ENCODE assay signal across 11 cellular contexts in the genomic region with DNA sequence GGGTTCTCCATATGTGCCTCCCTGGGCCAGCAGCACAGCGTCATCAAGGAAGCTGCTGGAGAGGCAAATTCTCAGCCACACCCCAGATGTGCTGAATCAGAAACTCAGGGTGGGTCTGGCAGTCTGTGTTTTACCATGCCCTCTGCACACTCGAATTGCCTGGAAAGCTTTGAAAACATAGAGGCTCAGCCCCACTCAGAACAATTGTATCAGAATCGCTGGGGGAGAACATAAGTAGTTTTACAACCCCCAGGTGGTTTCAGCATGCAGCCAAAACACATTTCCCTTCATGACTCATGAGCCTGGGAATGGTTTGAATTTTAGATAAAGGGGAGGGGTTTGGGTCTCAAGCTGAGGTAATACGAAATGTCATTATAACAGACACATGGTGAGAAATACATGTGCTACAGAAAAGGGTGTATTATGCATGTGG. TPM values are rescaled to one million over a fixed set of nuclear protein-coding genes. Genes with fewer than 3 reads are reported as not detected.
DNase-seq lines count a peak whose midpoint lies in the region; TF ChIP-seq lines count a peak whose summit lies in the region.
"Had no signal": no experiment of that assay in that cellular context is flagged by ENCODE, and none has a peak within 500 bp of the region (broad histone marks: within the 10 kb centered on the region; RNA-seq: fewer than 3 reads in every experiment).

No MANE protein-coding gene starts in this region.

- H3K27me3 Mint-ChIP-seq in chondrocyte (ENCODE audit: low read depth), result no peaks in the 10 kb centered on the region

- intact Hi-C loops in uterus (cut with DNase I; ENCODE audit: low total_unique reads), result no loop called here

- peak overlapping the region; percentile 87 for H3K27ac Mint-ChIP-seq in chondrocyte (ENCODE audit: unreplicated experiment)

- peak; percentile 94 for DNase-seq in Caki2 (ENCODE audit: low read depth)
- peak; percentile 72 for DNase-seq in NB4 (ENCODE audit: low read depth)
- DNase-seq in chondrocyte (ENCODE audit: low spot score), result no peak
- peak; percentile 78 for DNase-seq in myocyte (ENCODE audit: low read depth)
- no peak for DNase-seq in uterus
- DNase-seq in cerebellum (ENCODE audit: low spot score), result no peak
- no peak for DNase-seq in stimulated activated naive CD4-positive, alpha-beta T cell (lab: John Stamatoyannopoulos, UW)
- DNase-seq in activated CD4-positive, alpha-beta T cell treated with anti-CD3 and anti-CD28 coated beads, Interleukin-2, amount 50 U/mL, for 48 hours, result no peak
- DNase-seq: effector CD4-positive, alpha-beta T cell had no signal

- H3K4me1 ChIP-seq in uterus, result no peaks in the 10 kb centered on the region

- H3K4me3 ChIP-seq in NB4 (ENCODE audit: low read depth, low read length) (no peak overlapping the region), uterus (no peak overlapping the region)

- H3K36me3 ChIP-seq in uterus, result no peaks in the 10 kb centered on the region

- H3K27me3 ChIP-seq in uterus, result no peaks in the 10 kb centered on the region

- no peaks in the 10 kb centered on the region for H3K9me3 ChIP-seq in uterus

- no peaks in the 10 kb centered on the region for H3K36me3 Mint-ChIP-seq in chondrocyte (ENCODE audit: low read depth)

- no peaks in the 10 kb centered on the region for H3K9me3 Mint-ChIP-seq in chondrocyte (ENCODE audit: low read depth)

- TF ChIP-seq POLR2A in NB4 (IDR thresholded peaks at IDR 0.05; ENCODE audit: extremely low read depth, insufficient read length), result no peak
- no peak for TF ChIP-seq POLR2A in uterus (IDR thresholded peaks at IDR 0.05)

- no peak overlapping the region for H3K4me3 Mint-ChIP-seq in chondrocyte (ENCODE audit: unreplicated experiment)

- no peak overlapping the region for H3K27ac ChIP-seq in uterus

- in situ Hi-C loops in Caki2 (cut with HindIII; ENCODE audit: low pct_unique_long_range_greater_than_20kb, low sequenced_read_pairs), result no loop called here

- H3K4me1 Mint-ChIP-seq in chondrocyte (ENCODE audit: low read depth), result peaks cover 50% of the 10 kb centered on the region

- no peak for TF ChIP-seq CTCF in NB4 (IDR thresholded peaks at IDR 0.05; ENCODE audit: low read depth, low read length)
- TF ChIP-seq CTCF in chondrocyte (IDR thresholded peaks at IDR 0.05), result no peak
- no peak for TF ChIP-seq CTCF in uterus (IDR thresholded peaks at IDR 0.05)

RNA-seq across cellular contexts. Expression of gene TGM4, which starts 9.6 kb away (rescaled TPM):
- 1.1 TPM in 1 of 2 replicates, not detected in the other for total RNA-seq in Caki2 (2014; rRNA removed; shearing (Covaris generic); ENCODE audit: low replicate concordance)
- total RNA-seq in chondrocyte (0.27 TPM in 1 of 3 replicates, not detected in the others), myocyte (not detected in 2 replicates), uterus (not detected), cerebellum (not detected)
- 0.03 TPM for polyA plus RNA-seq in myocyte (2012)
- total RNA-seq: G401, mononuclear cell had no signal

RNA-seq across cellular contexts. Expression of gene TMEM42, which starts 22.3 kb away (rescaled TPM):
- 8.9 and 18.6 TPM in 2 replicates for total RNA-seq in Caki2 (2014; rRNA removed; shearing (Covaris generic); ENCODE audit: low replicate concordance)
- total RNA-seq in chondrocyte (14.2 to 14.6 TPM (median 14.3 TPM) in 3 replicates), myocyte (12.0 and 16.3 TPM in 2 replicates), uterus (10 to 100 TPM in 2 of 4 donors, 1 to 10 TPM in 2; 2.6 to 14.9 (median 7.1) TPM), cerebellum (4.9 TPM)
- 31.7 TPM for polyA plus RNA-seq in myocyte (2012)

Comparison
In these comparisons a context has a peak if more than half of its experiments do, and no peak if none do; other contexts are left out.
1. DNase-seq: peak in Caki2 (single experiment), NB4 (single experiment) and myocyte (single experiment); none in chondrocyte (single experiment), uterus (0 of 2), cerebellum (single experiment), stimulated activated naive CD4-positive, alpha-beta T cell (0 of 6) and activated CD4-positive, alpha-beta T cell treated with anti-CD3 and anti-CD28 coated beads, Interleukin-2, amount 50 U/mL, for 48 hours (0 of 2).